ENCODE assay signal across 21 cellular contexts in the genomic region with DNA sequence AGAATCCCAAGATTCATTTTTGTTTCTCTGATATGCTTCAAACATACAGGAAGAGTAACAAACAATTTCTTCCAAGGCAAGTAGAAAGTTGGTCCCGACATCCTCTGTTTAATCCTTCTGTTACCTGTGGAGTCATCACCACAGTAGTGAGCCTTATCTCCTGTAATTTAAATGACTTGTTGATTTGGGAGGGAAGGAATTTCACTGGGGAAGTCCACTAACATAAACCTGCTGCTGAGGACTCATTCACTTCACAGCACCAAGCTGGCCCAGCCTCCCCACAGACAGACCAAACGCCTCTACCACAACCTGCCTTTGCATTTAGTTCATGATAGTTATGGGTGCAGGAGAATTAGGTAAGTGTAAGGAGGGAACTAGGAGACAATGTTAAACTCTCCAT.
DNase-seq lines count a peak whose midpoint lies in the region; ATAC-seq, FAIRE-seq and TF ChIP-seq lines count a peak whose summit lies in the region.
"Had no signal": no experiment of that assay in that cellular context is flagged by ENCODE, and none has a peak within 500 bp of the region (broad histone marks: within the 10 kb centered on the region; RNA-seq: fewer than 3 reads in every experiment).

No MANE protein-coding gene starts in this region.

- no peaks in the 10 kb centered on the region for H3K36me3 Mint-ChIP-seq in H9 (ENCODE audit: insufficient read depth in 1 of 3, low read depth in 3 of 3)
- H3K36me3 Mint-ChIP-seq in activated T-helper 2 cell treated with anti-CD3 and anti-CD28 coated beads, Interferon-gamma antibody, Interleukin-2, Interleukin-4, amounts not matched to agents 10 μg/mL and 5 μg/mL and 100 μg/mL, durations not matched to agents 14 hours and 24 hours and 36 hours (ENCODE audit: low read depth) = peaks cover 72% of the 10 kb centered on the region

- no peak overlapping the region for H3K4me2 ChIP-seq in H9 (ENCODE audit: insufficient read depth, insufficient read length, low read length)

- H2BK12ac ChIP-seq in H9 (ENCODE audit: insufficient read length, low read depth, low read length) = no peak overlapping the region

- no peak overlapping the region for H3K4ac ChIP-seq in H9 (ENCODE audit: low read depth, low read length)

- H3K4me1 ChIP-seq in H9 (ENCODE audit: insufficient read depth, low read length) = peaks cover 16% of the 10 kb centered on the region
- H3K4me1 ChIP-seq: Peyer's patch had no signal

- H2BK20ac ChIP-seq in H9 (ENCODE audit: low read depth, low read length, poor library complexity, severe bottlenecking) = no peak overlapping the region

- no peaks in the 10 kb centered on the region for H4K20me1 ChIP-seq in H9 (ENCODE audit: control insufficient read depth, insufficient read depth, insufficient read length)

- DNase-seq in GM12891 (ENCODE audit: insufficient read length, low spot score) = no peak
- DNase-seq in H9 = no peak
- DNase-seq in activated T-helper 2 cell treated with anti-CD3 and anti-CD28 coated beads, Interferon-gamma antibody, Interleukin-2, Interleukin-4, amounts not matched to agents 10 μg/mL and 5 μg/mL and 100 μg/mL, durations not matched to agents 14 hours and 24 hours and 36 hours (ENCODE audit: low spot score) = no peak
- DNase-seq in iPS-NIHi7 (ENCODE audit: extremely low spot score) = peak; percentile 61
- no peak for DNase-seq in NCI-H1930 (lab: John Stamatoyannopoulos, UW)
- DNase-seq: COR-L47, DMS153, EL, GM23248, HFFc6, Karpas-422, MG63, NCI-H1092 treated with DMSO at 0.1 percent for 48 hours, NCI-H524, Peyer's patch had no signal

- whole genome bisulfite sequencing in H9 (ENCODE audit: extremely low coverage, insufficient read length, low lambda C conversion rate) = no CpG with 5 or more reads among the region's 2 CpGs

- no peak overlapping the region for H4K5ac ChIP-seq in H9 (ENCODE audit: insufficient read length, low read depth, low read length)

- no peak overlapping the region for H3K27ac ChIP-seq in H9 (ENCODE audit: insufficient read length, low read depth, low read length)
- H3K27ac ChIP-seq: C4-2B, GM23248, Peyer's patch, SK-N-MC had no signal

- H2BK120ac ChIP-seq in H9 (ENCODE audit: low read depth, low read length, poor library complexity, severe bottlenecking) = no peak overlapping the region

- H3K4me3 Mint-ChIP-seq in H9 = no peak overlapping the region
- no peak overlapping the region for H3K4me3 Mint-ChIP-seq in activated T-helper 2 cell treated with anti-CD3 and anti-CD28 coated beads, Interferon-gamma antibody, Interleukin-2, Interleukin-4, amounts not matched to agents 10 μg/mL and 5 μg/mL and 100 μg/mL, durations not matched to agents 14 hours and 24 hours and 36 hours (ENCODE audit: low read depth)
- H3K4me3 Mint-ChIP-seq: HFFc6 had no signal

- H3K9me3 ChIP-seq in H9 (ENCODE audit: control insufficient read depth, low read depth, low read length) = no peaks in the 10 kb centered on the region
- H3K9me3 ChIP-seq: MG63, Peyer's patch had no signal

- H3T11ph ChIP-seq in H9 (ENCODE audit: low read length) = no peak overlapping the region

- H3K27me3 ChIP-seq in H9 (ENCODE audit: insufficient read depth, low read length) = no peaks in the 10 kb centered on the region
- H3K27me3 ChIP-seq: MG63, Peyer's patch had no signal

- no peaks in the 10 kb centered on the region for H3K9me3 Mint-ChIP-seq in H9
- H3K9me3 Mint-ChIP-seq in activated T-helper 2 cell treated with anti-CD3 and anti-CD28 coated beads, Interferon-gamma antibody, Interleukin-2, Interleukin-4, amounts not matched to agents 10 μg/mL and 5 μg/mL and 100 μg/mL, durations not matched to agents 14 hours and 24 hours and 36 hours = no peaks in the 10 kb centered on the region
- H3K9me3 Mint-ChIP-seq: HFFc6 had no signal

- H3K23ac ChIP-seq in H9 (ENCODE audit: insufficient read length, low read depth, low read length) = no peak overlapping the region

- no peaks in the 10 kb centered on the region for H3K79me1 ChIP-seq in H9 (ENCODE audit: insufficient read depth, low read depth, low read length, poor library complexity, severe bottlenecking)

- FAIRE-seq in GM12891 (lab: Jason Lieb, UNC) = peak; percentile 55

- H2AK5ac ChIP-seq in H9 (ENCODE audit: insufficient read length, low read length) = no peak overlapping the region

- no peaks in the 10 kb centered on the region for H3K79me2 ChIP-seq in H9 (ENCODE audit: insufficient read depth, low read length)

- TF ChIP-seq POLR2A in GM12891 (IDR thresholded peaks at IDR 0.05; ENCODE audit: low read depth, low read length) = no peak

- intact Hi-C loops in activated T-helper 2 cell treated with anti-CD3 and anti-CD28 coated beads, Interferon-gamma antibody, Interleukin-2, Interleukin-4, amounts not matched to agents 10 μg/mL and 5 μg/mL and 100 μg/mL, durations not matched to agents 14 hours and 24 hours and 36 hours (cut with micrococcal nuclease) = loop anchor here (5.0 kb wide), 1 partner anchor 77 kb away; no protein-coding TSS in a partner anchor

- H2AFZ ChIP-seq in H9 (ENCODE audit: low read length) = no peak overlapping the region
- H2AFZ ChIP-seq: GM23248 had no signal

- H4K8ac ChIP-seq in H9 (replicated peaks; ENCODE audit: insufficient read length, low read depth, low read length) = no peak overlapping the region

- no peak overlapping the region for H3K56ac ChIP-seq in H9 (ENCODE audit: insufficient read length, low read depth, low read length)

- no peaks in the 10 kb centered on the region; the same call in 1 of the 2 replicates for H3K27me3 Mint-ChIP-seq in H9 (ENCODE audit: low read depth)
- no peaks in the 10 kb centered on the region for H3K27me3 Mint-ChIP-seq in activated T-helper 2 cell treated with anti-CD3 and anti-CD28 coated beads, Interferon-gamma antibody, Interleukin-2, Interleukin-4, amounts not matched to agents 10 μg/mL and 5 μg/mL and 100 μg/mL, durations not matched to agents 14 hours and 24 hours and 36 hours (ENCODE audit: low read depth)

- H3K4me1 Mint-ChIP-seq in H9 = peaks cover 61 to 71% of the 10 kb centered on the region in 2 experiments
- peaks cover 78% of the 10 kb centered on the region for H3K4me1 Mint-ChIP-seq in activated T-helper 2 cell treated with anti-CD3 and anti-CD28 coated beads, Interferon-gamma antibody, Interleukin-2, Interleukin-4, amounts not matched to agents 10 μg/mL and 5 μg/mL and 100 μg/mL, durations not matched to agents 14 hours and 24 hours and 36 hours (ENCODE audit: low read depth)

- no peak overlapping the region for H3K18ac ChIP-seq in H9 (ENCODE audit: insufficient read length, low read depth, low read length)

- H3K14ac ChIP-seq in H9 (ENCODE audit: insufficient read depth, low read length) = no peak overlapping the region

- no peak overlapping the region for H2BK15ac ChIP-seq in H9 (ENCODE audit: low read depth, low read length)

- no peak for TF ChIP-seq CTCF in H9 (conservative IDR thresholded peaks at IDR 0.05)

- H2BK5ac ChIP-seq in H9 (ENCODE audit: insufficient read length, low read length) = no peak overlapping the region

- H3K9ac ChIP-seq in H9 (ENCODE audit: extremely low read depth, insufficient read length, low read length) = no peak overlapping the region
- H3K9ac ChIP-seq: GM23248 had no signal

- peak overlapping the region in 2 of 3 experiments; percentile 51 to 93; a peak in 5 of 7 replicates for H3K27ac Mint-ChIP-seq in H9
- peak overlapping the region; percentile 74 for H3K27ac Mint-ChIP-seq in activated T-helper 2 cell treated with anti-CD3 and anti-CD28 coated beads, Interferon-gamma antibody, Interleukin-2, Interleukin-4, amounts not matched to agents 10 μg/mL and 5 μg/mL and 100 μg/mL, durations not matched to agents 14 hours and 24 hours and 36 hours
- H3K27ac Mint-ChIP-seq: HFFc6 had no signal

- ATAC-seq in HG02610 (IDR thresholded peaks at IDR 0.05; ENCODE audit: unreplicated experiment) (no peak), GM18907 (IDR thresholded peaks at IDR 0.05; ENCODE audit: unreplicated experiment) (no peak), GM18520 (IDR thresholded peaks at IDR 0.05; ENCODE audit: unreplicated experiment) (no peak)
- ATAC-seq: Right ventricle myocardium inferior had no signal

- no peaks in the 10 kb centered on the region for H3K23me2 ChIP-seq in H9 (ENCODE audit: insufficient read length, low read depth, low read length, poor library complexity, severe bottlenecking)

- no peak overlapping the region for H4K91ac ChIP-seq in H9 (ENCODE audit: insufficient read length, low read depth, low read length)

TF ChIP-seq in GM12891, 5 proteins besides CTCF, POLR2A, EP300 and RAD21:
- TF ChIP-seq POLR2AphosphoS5 (IDR thresholded peaks at IDR 0.05; ENCODE audit: low read depth, low read length) (no peak), TAF1 (IDR thresholded peaks at IDR 0.05; ENCODE audit: low read depth, low read length) (no peak), SPI1 (IDR thresholded peaks at IDR 0.05; ENCODE audit: low read depth, low read length) (no peak), PAX5 (IDR thresholded peaks at IDR 0.05; ENCODE audit: insufficient read depth, low read length, severe bottlenecking) (no peak), POU2F2 (IDR thresholded peaks at IDR 0.05; ENCODE audit: low read depth, low read length) (no peak)
